Comparison of ENCODE assay signal across 8 cellular contexts in genomic region chr3:177361042-177361938, GRCh38.
DNase-seq lines count a peak whose midpoint lies in the region; ATAC-seq and TF ChIP-seq lines count a peak whose summit lies in the region.

No MANE protein-coding gene starts in this region.

- DNase-seq in activated naive CD4-positive, alpha-beta T cell treated with anti-CD3 and anti-CD28 coated beads, Interleukin-2, amount 50 U/mL, for 72 hours (ENCODE audit: low spot score in 2 of 2) = no peak
- no peak for DNase-seq in AG08395 (ENCODE audit: low spot score)
- no peak for DNase-seq in GM13977 (ENCODE audit: low spot score)
- no peak for DNase-seq in activated gamma-delta T cell (lab: John Stamatoyannopoulos, UW)

- peaks cover 6% of the 10 kb centered on the region; the same call in 1 of the 2 replicates for H3K27me3 ChIP-seq in HUES48 (ENCODE audit: control insufficient read depth, insufficient read depth, low read length)
- H3K27me3 ChIP-seq in mucosa of rectum (ENCODE audit: control insufficient read depth in 2 of 2, insufficient read depth in 2 of 2, low read length in 2 of 2) = no peaks in the 10 kb centered on the region

- H3K36me3 ChIP-seq in HUES48 (ENCODE audit: control insufficient read depth, insufficient read depth, low read length) = no peaks in the 10 kb centered on the region
- no peaks in the 10 kb centered on the region for H3K36me3 ChIP-seq in mucosa of rectum (ENCODE audit: control insufficient read depth in 2 of 2, insufficient read depth in 2 of 2, low read length in 2 of 2)

- H3K9ac ChIP-seq in HUES48 (ENCODE audit: low read depth, low read length) = no peak overlapping the region
- H3K9ac ChIP-seq in mucosa of rectum (ENCODE audit: low read depth in 1 of 2, low read length in 2 of 2) = peak overlapping the region; percentile 77 to 81

- H3K27ac Mint-ChIP-seq in activated naive CD4-positive, alpha-beta T cell treated with anti-CD3 and anti-CD28 coated beads, Interleukin-2, amount 50 U/mL, for 72 hours = peak overlapping the region; percentile 95 to 98

- H3K4me3 ChIP-seq in HUES48 (ENCODE audit: low read depth, low read length) (no peak overlapping the region), mucosa of rectum (ENCODE audit: low read length in 2 of 2) (peak overlapping the region; percentile 75 to 77)

- H3K9me3 ChIP-seq in HUES48 (ENCODE audit: control insufficient read depth, insufficient read depth, low read length) (no peaks in the 10 kb centered on the region), mucosa of rectum (ENCODE audit: control insufficient read depth in 2 of 2, low read length in 2 of 2) (no peaks in the 10 kb centered on the region)

- H3K27ac ChIP-seq in 22Rv1 = peak overlapping the region; percentile 97
- H3K27ac ChIP-seq in HUES48 (ENCODE audit: low read depth, low read length) = peak overlapping the region; percentile 44
- H3K27ac ChIP-seq in mucosa of rectum (ENCODE audit: low read depth in 2 of 2, low read length in 2 of 2) = peak overlapping the region; percentile 93 to 98

- TF ChIP-seq CTCF in 22Rv1 (IDR thresholded peaks at IDR 0.05) = no peak
- no peak for TF ChIP-seq CTCF in GM13977 (IDR thresholded peaks at IDR 0.05; ENCODE audit: extremely low read depth, insufficient read depth, missing control alignments)

- H3K4me1 ChIP-seq in HUES48 (ENCODE audit: control insufficient read depth, insufficient read depth, low read length) = peaks cover 41% of the 10 kb centered on the region
- H3K4me1 ChIP-seq in mucosa of rectum (ENCODE audit: control insufficient read depth in 2 of 2, insufficient read depth in 2 of 2, low read length in 2 of 2) = peaks cover 46 to 56% of the 10 kb centered on the region in 2 donors

- no peak for ATAC-seq in activated naive CD4-positive, alpha-beta T cell treated with anti-CD3 and anti-CD28 coated beads, Interleukin-2, amount 50 U/mL, for 72 hours
- ATAC-seq in HG02678 (IDR thresholded peaks at IDR 0.05; ENCODE audit: unreplicated experiment) = no peak

- peaks cover 0 to 1% of the 10 kb centered on the region in 2 donors for H3K9me3 Mint-ChIP-seq in activated naive CD4-positive, alpha-beta T cell treated with anti-CD3 and anti-CD28 coated beads, Interleukin-2, amount 50 U/mL, for 72 hours

- in situ Hi-C loops in GM13977 (cut with MboI; ENCODE audit: low pct_unique_long_range_greater_than_20kb, low sequenced_read_pairs, unreplicated experiment) = loop anchor here (10.0 kb wide), 1 partner anchor 306 kb away; no protein-coding TSS in a partner anchor

- peaks cover 0 to 2% of the 10 kb centered on the region in 2 donors for H3K36me3 Mint-ChIP-seq in activated naive CD4-positive, alpha-beta T cell treated with anti-CD3 and anti-CD28 coated beads, Interleukin-2, amount 50 U/mL, for 72 hours

Comparison
In these comparisons a context has a peak if more than half of its experiments do, and no peak if none do; other contexts are left out.
1. H3K27ac ChIP-seq: peak in every context shown above with its lines; median percentile 97 in 22Rv1; 96 in mucosa of rectum; 44 in HUES48.